ENCODE assay signal across 8 cellular contexts in genomic region chr6:149863596-149863845, GRCh38. TPM values are rescaled to one million over a fixed set of nuclear protein-coding genes. Genes with fewer than 3 reads are reported as not detected.
DNase-seq lines count a peak whose midpoint lies in the region; ATAC-seq, FAIRE-seq and TF ChIP-seq lines count a peak whose summit lies in the region.

No MANE protein-coding gene starts in this region.

- H3K36me3 ChIP-seq in bronchial epithelial cell (ENCODE audit: control insufficient read depth, insufficient read depth, low read length) (no peaks in the 10 kb centered on the region), muscle layer of duodenum (ENCODE audit: control insufficient read depth in 1 of 2, insufficient read depth in 2 of 2, low read length in 2 of 2) (no peaks in the 10 kb centered on the region)

- FAIRE-seq in bronchial epithelial cell (lab: Jason Lieb, UNC): no peak

- no peaks in the 10 kb centered on the region for H3K9me3 ChIP-seq in muscle layer of duodenum (ENCODE audit: control insufficient read depth in 1 of 2, low read length in 2 of 2)

- peak; percentile 5 to 18 for ATAC-seq in activated CD4-positive, CD25-positive, alpha-beta regulatory T cell treated with anti-CD3 and anti-CD28 coated beads, Interleukin-2, amount 50 U/mL, for 24 hours
- peak; percentile 28 for ATAC-seq in HG03439 (IDR thresholded peaks at IDR 0.05; ENCODE audit: unreplicated experiment)
- no peak for ATAC-seq in omental fat pad (ENCODE audit: low FRiP score)

- H3K4me1 ChIP-seq in muscle layer of duodenum (ENCODE audit: control insufficient read depth in 1 of 2, insufficient read depth in 2 of 2, low read length in 2 of 2): peaks cover 3 to 10% of the 10 kb centered on the region in 2 donors

- DNase-seq in activated CD4-positive, CD25-positive, alpha-beta regulatory T cell (lab: John Stamatoyannopoulos, UW): no peak
- DNase-seq in bronchial epithelial cell (ENCODE audit: low read depth) (no peak), omental fat pad (ENCODE audit: low spot score) (no peak), H4 (ENCODE audit: low spot score) (no peak), HuH-7 (ENCODE audit: low spot score) (no peak)

- no peak for TF ChIP-seq CTCF in bronchial epithelial cell (IDR thresholded peaks at IDR 0.05; ENCODE audit: insufficient read depth, low read length, severe bottlenecking)
- no peak for TF ChIP-seq CTCF in omental fat pad (IDR thresholded peaks at IDR 0.05)

- H3K27me3 ChIP-seq in bronchial epithelial cell (ENCODE audit: control insufficient read depth, insufficient read depth, low read length) (no peaks in the 10 kb centered on the region), muscle layer of duodenum (ENCODE audit: low read depth, low read length) (no peaks in the 10 kb centered on the region)

- H3K4me3 ChIP-seq in bronchial epithelial cell (ENCODE audit: low read depth, low read length): peak overlapping the region; percentile 63
- peak overlapping the region; percentile 48 to 82 for H3K4me3 ChIP-seq in muscle layer of duodenum (ENCODE audit: low read depth in 1 of 2, low read length in 2 of 2)

- no peak overlapping the region for H3K27ac ChIP-seq in muscle layer of duodenum (ENCODE audit: low read length)

RNA-seq across cellular contexts. Expression of gene LRP11, which starts 0.6 kb away (rescaled TPM):
- total RNA-seq in bronchial epithelial cell (108 and 129 TPM in 2 replicates), omental fat pad (10 to 100 TPM; 30.5 to 39.4 (median 33.5) TPM)
- total RNA-seq in H4 (2014; rRNA removed; shearing (Covaris generic)): 36.8 and 37.0 TPM in 2 replicates

RNA-seq across cellular contexts. Expression of gene RAET1E, which starts 34.4 kb away (rescaled TPM):
- 19.0 and 35.1 TPM in 2 replicates for total RNA-seq in bronchial epithelial cell
- total RNA-seq in omental fat pad: 10 to 100 TPM in 1 of 4 donors, 1 to 10 TPM in 3; 1.4 to 17.5 (median 2.7) TPM
- total RNA-seq in H4 (2014; rRNA removed; shearing (Covaris generic)): not detected in 2 replicates

RNA-seq across cellular contexts. Expression of gene RAET1G, which starts 59.4 kb away (rescaled TPM):
- total RNA-seq in bronchial epithelial cell (26.6 and 45.0 TPM in 2 replicates), omental fat pad (10 to 100 TPM in 2 of 4 donors, 1 to 10 TPM in 1, not detected in 1; 3.6 to 19.5 (median 10.8) TPM)
- total RNA-seq in H4 (2014; rRNA removed; shearing (Covaris generic)): not detected in 2 replicates
